Comparison of ENCODE assay signal across 8 cellular contexts in the genomic region with DNA sequence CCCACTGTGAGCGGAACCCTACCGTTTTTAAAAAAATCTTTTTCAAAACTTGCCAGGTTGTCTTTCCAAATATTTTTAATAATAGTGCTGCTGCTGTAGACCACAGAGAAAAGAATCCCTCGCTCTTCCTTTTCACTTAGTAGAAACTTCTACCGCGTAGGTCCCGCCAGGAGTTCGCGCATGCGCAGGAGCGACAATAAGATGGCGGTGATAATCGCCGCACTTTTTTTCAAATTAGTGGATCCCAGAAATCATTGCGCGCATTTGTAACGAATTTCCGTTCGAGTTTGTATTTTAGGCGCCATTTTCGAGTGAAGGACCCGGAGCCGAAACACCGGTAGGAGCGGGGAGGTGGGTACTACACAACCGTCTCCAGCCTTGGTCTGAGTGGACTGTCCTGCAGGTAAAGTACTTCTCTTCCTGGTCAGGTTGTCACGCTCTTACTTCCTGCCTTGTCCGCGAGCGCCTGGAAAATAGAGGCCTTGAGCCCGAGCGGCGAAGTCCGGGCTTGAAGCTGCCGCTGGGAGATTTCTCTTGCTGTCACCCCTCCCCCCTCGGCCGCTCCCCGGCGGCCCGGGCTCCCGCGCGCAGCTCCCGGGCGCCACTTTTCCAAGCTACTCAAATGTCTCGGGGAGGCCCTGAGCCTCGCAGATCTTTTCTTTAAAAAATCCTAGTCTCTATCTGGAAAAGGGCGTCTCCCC.
DNase-seq lines count a peak whose midpoint lies in the region; ATAC-seq and TF ChIP-seq lines count a peak whose summit lies in the region.

A gene (plus strand): TSS at position 304 of the 701 bp plus-strand sequence. CDS start 1,177 bp downstream, outside the sequence.

- H3K4me1 ChIP-seq in iPS-20b (ENCODE audit: insufficient read depth, low read length): peaks cover 14% of the 10 kb centered on the region; the same call in 1 of the 2 replicates

- POLR2A ChIA-PET in AG04449 (lab: Yijun Ruan, JAX): interaction anchor here (1.3 kb wide), 1 partner anchor 45 kb away, joined by 3 read pairs; no protein-coding TSS in a partner anchor

- DNase-seq in AG04449 (ENCODE audit: low read depth, low spot score): no peak
- peak; percentile 94 for DNase-seq in NCI-H2227 (lab: John Stamatoyannopoulos, UW; ENCODE audit: unreplicated experiment)
- peak; percentile 88 to 97 for DNase-seq in T47D (ENCODE audit: low read depth in 1 of 2, low spot score in 1 of 2)

- peak within 1 kb of the TSS; percentile 98 for H3K9ac ChIP-seq in iPS-20b (ENCODE audit: low read depth, low read length)

- TF ChIP-seq CTCF in AG04449 (IDR thresholded peaks at IDR 0.05; ENCODE audit: insufficient read depth, low read length, missing control alignments) (no peak), VCaP (conservative IDR thresholded peaks at IDR 0.05) (no peak)

- no peaks in the 10 kb centered on the region for H3K27me3 ChIP-seq in iPS-20b (ENCODE audit: insufficient read depth, low read length)

- peak; percentile 59 for ATAC-seq in GM18907 (IDR thresholded peaks at IDR 0.05; ENCODE audit: unreplicated experiment)
- peak; percentile 40 for ATAC-seq in HG03159 (IDR thresholded peaks at IDR 0.05; ENCODE audit: unreplicated experiment)

- H3K9me3 ChIP-seq in iPS-20b (ENCODE audit: insufficient read depth, low read depth, low read length): no peaks in the 10 kb centered on the region

- in situ Hi-C loops in T47D (cut with HindIII; ENCODE audit: low pct_unique_long_range_greater_than_20kb, low sequenced_read_pairs): no loop called here

- H3K27ac ChIP-seq in VCaP (peak within 1 kb of the TSS; percentile 96), iPS-20b (ENCODE audit: low read length) (peak within 1 kb of the TSS; percentile 82), skin epidermis (peak within 1 kb of the TSS; percentile 47 to 91 (median 84))

- CTCF ChIA-PET in AG04449 (lab: Yijun Ruan, JAX): interaction anchor here (1.0 to 1.3 kb wide), 3 partner anchors 16 to 236 kb away, joined by 3 to 4 read pairs (median 3); no protein-coding TSS in a partner anchor

- H3K4me3 ChIP-seq in AG04449 (ENCODE audit: low read depth, low read length): peak within 1 kb of the TSS; percentile 89
- peak within 1 kb of the TSS; percentile 88 for H3K4me3 ChIP-seq in iPS-20b (ENCODE audit: low read length)
- peak within 1 kb of the TSS; percentile 50 to 91 (median 79) for H3K4me3 ChIP-seq in skin epidermis

- H3K36me3 ChIP-seq in iPS-20b (ENCODE audit: insufficient read depth, low read depth, low read length): peaks cover 25% of the 10 kb centered on the region
